ENCODE assay signal across 9 cellular contexts in genomic region chr1:166924829-166925541, GRCh38. TPM values are rescaled to one million over a fixed set of nuclear protein-coding genes. Genes with fewer than 3 reads are reported as not detected.
A peak's percentile ranks its signal among the peaks of the same experiment; 100 is the strongest.
DNase-seq lines count a peak whose midpoint lies in the region; ATAC-seq and TF ChIP-seq lines count a peak whose summit lies in the region.
"Had no signal": no experiment of that assay in that cellular context is flagged by ENCODE, and none has a peak within 500 bp of the region (broad histone marks: within the 10 kb centered on the region; RNA-seq: fewer than 3 reads in every experiment).

No MANE protein-coding gene starts in this region.

- H3K9me3 ChIP-seq in colonic mucosa: no peaks in the 10 kb centered on the region

- no peaks in the 10 kb centered on the region for H3K9me3 Mint-ChIP-seq in Calu3 (ENCODE audit: low read depth, unreplicated experiment)

- CTCF ChIA-PET in Calu3 (lab: Charles Lee): interaction anchor here (0.5 to 0.9 kb wide), 3 partner anchors 15 to 604 kb away, joined by 3 to 5 read pairs (median 3); no protein-coding TSS in a partner anchor

- no peaks in the 10 kb centered on the region for H3K4me1 ChIP-seq in colonic mucosa

- H3K27me3 Mint-ChIP-seq in Calu3 (ENCODE audit: unreplicated experiment): peaks cover 61% of the 10 kb centered on the region

- H3K27ac Mint-ChIP-seq in Calu3 (ENCODE audit: unreplicated experiment): no peak overlapping the region

- DNase-seq in colonic mucosa (peak; percentile 32), Calu3 (no peak), NCI-H82 (lab: John Stamatoyannopoulos, UW) (no peak), midbrain (lab: John Stamatoyannopoulos, UW) (no peak), activated gamma-delta T cell treated with Interleukin-2 at 50 U/mL for 16 hours (no peak)

- H3K9ac ChIP-seq in colonic mucosa (ENCODE audit: low read depth in 2 of 2, low read length in 2 of 2): no peak overlapping the region

- peaks cover 6% of the 10 kb centered on the region for H3K4me1 Mint-ChIP-seq in Calu3 (ENCODE audit: low read depth, unreplicated experiment)

- no peak overlapping the region for H3K27ac ChIP-seq in colonic mucosa
- H3K27ac ChIP-seq: coronary artery had no signal

- no peak for TF ChIP-seq CTCF in colonic mucosa (IDR thresholded peaks at IDR 0.05)
- TF ChIP-seq CTCF in Calu3 (IDR thresholded peaks at IDR 0.05; ENCODE audit: unreplicated experiment): no peak

- no peaks in the 10 kb centered on the region for H3K36me3 Mint-ChIP-seq in Calu3 (ENCODE audit: insufficient read depth, unreplicated experiment)

- peak; percentile 81 for ATAC-seq in GM18499 (IDR thresholded peaks at IDR 0.05; ENCODE audit: insufficient read depth, unreplicated experiment)
- ATAC-seq in GM21423 (IDR thresholded peaks at IDR 0.05; ENCODE audit: unreplicated experiment): peak; percentile 91
- ATAC-seq in HG03196 (IDR thresholded peaks at IDR 0.05; ENCODE audit: unreplicated experiment): peak; percentile 75

- H3K4me3 ChIP-seq in colonic mucosa: no peak overlapping the region
- H3K4me3 ChIP-seq: coronary artery had no signal

- no peak overlapping the region for H3K4me3 Mint-ChIP-seq in Calu3 (ENCODE audit: low read depth, unreplicated experiment)

- BruUV-seq in Calu3 (replicated peaks; lab: Mats Ljungman, UMichigan): no TSS peak

- intact Hi-C loops in colonic mucosa (cut with DNase I): no loop called here
- intact Hi-C loops in Calu3 (cut with micrococcal nuclease; ENCODE audit: unreplicated experiment): no loop called here

- peaks cover 15% of the 10 kb centered on the region for H3K27me3 ChIP-seq in colonic mucosa

- no peaks in the 10 kb centered on the region for H3K36me3 ChIP-seq in colonic mucosa

RNA-seq across cellular contexts. Expression of gene TADA1, which starts 48.9 kb away (rescaled TPM):
- 10 to 100 TPM; 10.1 to 12.1 TPM for total RNA-seq in colonic mucosa
- total RNA-seq in Calu3 (2022): 10.8 and 13.1 TPM in 2 replicates

RNA-seq across cellular contexts. Expression of gene ILDR2, which starts 50.4 kb away (rescaled TPM):
- total RNA-seq in colonic mucosa: 1 to 10 TPM in 1 of 2 donors, under 1 TPM in 1; 0.62 to 2.7 TPM
- total RNA-seq in Calu3 (2022): 0.91 and 1.9 TPM in 2 replicates
